In genomic region chr2:174749793-174750192, GRCh38 we compare ENCODE assay signal across 23 cellular contexts. TPM values are rescaled to one million over a fixed set of nuclear protein-coding genes. Genes with fewer than 3 reads are reported as not detected.
DNase-seq lines count a peak whose midpoint lies in the region; ATAC-seq, FAIRE-seq and TF ChIP-seq lines count a peak whose summit lies in the region.
"Had no signal": no experiment of that assay in that cellular context is flagged by ENCODE, and none has a peak within 500 bp of the region (broad histone marks: within the 10 kb centered on the region; RNA-seq: fewer than 3 reads in every experiment).

No MANE protein-coding gene starts in this region.

- TF ChIP-seq POLR2A in H54 (IDR thresholded peaks at IDR 0.05; ENCODE audit: low read depth, low read length): no peak

- no peaks in the 10 kb centered on the region for H3K27me3 ChIP-seq in CD4-positive, CD25-positive, alpha-beta regulatory T cell (ENCODE audit: control insufficient read depth, insufficient read depth, low read length)
- H3K27me3 ChIP-seq in CD8-positive, alpha-beta memory T cell (ENCODE audit: insufficient read depth, low read length, poor library complexity, severe bottlenecking): no peaks in the 10 kb centered on the region
- no peaks in the 10 kb centered on the region for H3K27me3 ChIP-seq in SU-DHL-6 (ENCODE audit: low read length)
- H3K27me3 ChIP-seq: gastroesophageal sphincter, sigmoid colon, upper lobe of left lung had no signal

- H3F3A ChIP-seq in SU-DHL-6 (ENCODE audit: insufficient read depth): peaks cover 38% of the 10 kb centered on the region

- peak overlapping the region in 1 of 4 donors; percentile 22 for H3K4me3 Mint-ChIP-seq in CD4-positive, CD25-positive, alpha-beta regulatory T cell
- peak overlapping the region in 1 of 7 donors; percentile 1 for H3K4me3 Mint-ChIP-seq in CD8-positive, alpha-beta memory T cell
- H3K4me3 Mint-ChIP-seq in immature natural killer cell: no peak overlapping the region
- H3K4me3 Mint-ChIP-seq: neural crest cell had no signal

- H3K9me3 Mint-ChIP-seq in CD4-positive, CD25-positive, alpha-beta regulatory T cell: peaks cover 0 to 3% (median 0%) of the 10 kb centered on the region in 7 donors
- H3K9me3 Mint-ChIP-seq in CD8-positive, alpha-beta memory T cell: no peaks in the 10 kb centered on the region
- H3K9me3 Mint-ChIP-seq in immature natural killer cell: no peaks in the 10 kb centered on the region
- H3K9me3 Mint-ChIP-seq: neural crest cell had no signal

- H3K4me3 ChIP-seq in CD4-positive, CD25-positive, alpha-beta regulatory T cell (ENCODE audit: low read depth, low read length): no peak overlapping the region
- no peak overlapping the region for H3K4me3 ChIP-seq in CD8-positive, alpha-beta memory T cell (ENCODE audit: low read length)
- no peak overlapping the region for H3K4me3 ChIP-seq in SU-DHL-6 (ENCODE audit: insufficient read depth, low read length, poor library complexity, severe bottlenecking)
- H3K4me3 ChIP-seq: coronary artery, gastroesophageal sphincter, left ventricle myocardium inferior, sigmoid colon, upper lobe of left lung had no signal

- H3K9me2 ChIP-seq in SU-DHL-6 (replicated peaks; ENCODE audit: insufficient read depth, low read length): no peaks in the 10 kb centered on the region
- H3K9me2 ChIP-seq: SK-N-SH had no signal

- peaks cover 25% of the 10 kb centered on the region for H3K4me1 ChIP-seq in CD4-positive, CD25-positive, alpha-beta regulatory T cell (ENCODE audit: control insufficient read depth, insufficient read depth, low read length, poor library complexity, severe bottlenecking)
- H3K4me1 ChIP-seq in CD8-positive, alpha-beta memory T cell (ENCODE audit: insufficient read depth, low read length): peaks cover 37% of the 10 kb centered on the region
- H3K4me1 ChIP-seq: sigmoid colon, upper lobe of left lung had no signal

- H3K27me3 Mint-ChIP-seq in CD4-positive, CD25-positive, alpha-beta regulatory T cell: peaks cover 35% of the 10 kb centered on the region
- no peaks in the 10 kb centered on the region for H3K27me3 Mint-ChIP-seq in CD8-positive, alpha-beta memory T cell
- peaks cover 2 to 3% (median 2%) of the 10 kb centered on the region in 3 donors for H3K27me3 Mint-ChIP-seq in immature natural killer cell (ENCODE audit: low read depth in 3 of 3)

- peak overlapping the region; percentile 17 to 87 (median 57) for H3K27ac Mint-ChIP-seq in CD4-positive, CD25-positive, alpha-beta regulatory T cell
- peak overlapping the region; percentile 87 to 93 (median 91) for H3K27ac Mint-ChIP-seq in CD8-positive, alpha-beta memory T cell
- H3K27ac Mint-ChIP-seq in immature natural killer cell: peak overlapping the region in 4 of 6 donors; percentile 43 to 81 (median 61)

- H3K9me3 ChIP-seq in CD4-positive, CD25-positive, alpha-beta regulatory T cell (ENCODE audit: control insufficient read depth in 2 of 2, low read length in 2 of 2): no peaks in the 10 kb centered on the region
- H3K9me3 ChIP-seq in CD8-positive, alpha-beta memory T cell (ENCODE audit: low read length): no peaks in the 10 kb centered on the region
- no peaks in the 10 kb centered on the region for H3K9me3 ChIP-seq in SU-DHL-6 (ENCODE audit: insufficient read depth, low read length)
- H3K9me3 ChIP-seq: gastroesophageal sphincter, left ventricle myocardium inferior, sigmoid colon, SK-N-SH, upper lobe of left lung had no signal

- H3K9ac ChIP-seq in SU-DHL-6 (ENCODE audit: low read length): no peak overlapping the region
- H3K9ac ChIP-seq: SK-N-SH had no signal

- H4K20me1 ChIP-seq in SU-DHL-6 (ENCODE audit: low read depth, low read length): no peaks in the 10 kb centered on the region

- no peak for ATAC-seq in CD4-positive, CD25-positive, alpha-beta regulatory T cell (ENCODE audit: low read depth in 2 of 2)
- ATAC-seq: gastroesophageal sphincter had no signal

- no peak for FAIRE-seq in H54 (lab: Jason Lieb, UNC)
- FAIRE-seq: islet of Langerhans had no signal

- CTCF ChIA-PET in CD8-positive, alpha-beta memory T cell (lab: Charles Lee): interaction anchor here (0.8 to 3.9 kb wide), 26 partner anchors 11 to 338 kb away, joined by 3 to 35 read pairs (median 6); no protein-coding TSS in a partner anchor

- H3K4me1 Mint-ChIP-seq in CD4-positive, CD25-positive, alpha-beta regulatory T cell: peaks cover 7 to 39% (median 21%) of the 10 kb centered on the region in 4 donors
- H3K4me1 Mint-ChIP-seq in CD8-positive, alpha-beta memory T cell: peaks cover 39 to 56% (median 50%) of the 10 kb centered on the region in 3 donors
- H3K4me1 Mint-ChIP-seq in immature natural killer cell: peaks cover 21 to 23% of the 10 kb centered on the region in 2 donors

- H3K27ac ChIP-seq in CD4-positive, CD25-positive, alpha-beta regulatory T cell (ENCODE audit: insufficient read depth, low read length, poor library complexity, severe bottlenecking): no peak overlapping the region
- no peak overlapping the region for H3K27ac ChIP-seq in CD8-positive, alpha-beta memory T cell (ENCODE audit: low read depth, low read length)
- peak overlapping the region; percentile 86 for H3K27ac ChIP-seq in SU-DHL-6 (ENCODE audit: low read depth, low read length)
- H3K27ac ChIP-seq: coronary artery, gastroesophageal sphincter, left ventricle myocardium inferior, sigmoid colon, upper lobe of left lung, WERI-Rb-1 had no signal

- TF ChIP-seq CTCF in SU-DHL-6 (IDR thresholded peaks at IDR 0.05; ENCODE audit: insufficient read depth, low read length, poor library complexity, severe bottlenecking): no peak

- no peaks in the 10 kb centered on the region for H3K79me2 ChIP-seq in SU-DHL-6 (ENCODE audit: insufficient read depth, low read length)

- H3K36me3 ChIP-seq in CD4-positive, CD25-positive, alpha-beta regulatory T cell (ENCODE audit: control insufficient read depth, insufficient read depth, low read length): no peaks in the 10 kb centered on the region
- H3K36me3 ChIP-seq in CD8-positive, alpha-beta memory T cell (ENCODE audit: insufficient read depth, low read length): no peaks in the 10 kb centered on the region
- no peaks in the 10 kb centered on the region for H3K36me3 ChIP-seq in SU-DHL-6 (ENCODE audit: low read length)
- H3K36me3 ChIP-seq: gastroesophageal sphincter, left ventricle myocardium inferior, sigmoid colon, upper lobe of left lung had no signal

- no peak for DNase-seq in CD4-positive, CD25-positive, alpha-beta regulatory T cell
- no peak for DNase-seq in CD8-positive, alpha-beta memory T cell
- DNase-seq in immature natural killer cell (no peak), H54 (ENCODE audit: insufficient read length, low spot score) (no peak), NCI-H526 (lab: John Stamatoyannopoulos, UW) (no peak), activated gamma-delta T cell treated with Interleukin-2 at 50 U/mL for 16 hours (no peak)
- no peak for DNase-seq in effector CD8-positive, alpha-beta T cell (lab: John Stamatoyannopoulos, UW)
- DNase-seq: activated CD8-positive, alpha-beta memory T cell treated with anti-CD3 and anti-CD28 coated beads for 24 hours; activated naive CD4-positive, alpha-beta T cell treated with anti-CD3 and anti-CD28 coated beads, Interleukin-2, amount 50 U/mL, for 16 hours; anterior cingulate cortex; DMS 273 treated with DMSO at 0.1 percent for 48 hours; left ventricle myocardium inferior; NCI-H524; posterior cingulate gyrus; sigmoid colon; SK-N-SH; upper lobe of left lung; WERI-Rb-1 had no signal

- POLR2A ChIA-PET in CD8-positive, alpha-beta memory T cell (lab: Charles Lee): no interaction called here

- H3K4me2 ChIP-seq in SU-DHL-6 (ENCODE audit: low read depth, low read length, poor library complexity, severe bottlenecking): peak overlapping the region; percentile 2
- H3K4me2 ChIP-seq: SK-N-SH had no signal

- H3K36me3 Mint-ChIP-seq in CD4-positive, CD25-positive, alpha-beta regulatory T cell: no peaks in the 10 kb centered on the region
- H3K36me3 Mint-ChIP-seq in CD8-positive, alpha-beta memory T cell: no peaks in the 10 kb centered on the region
- no peaks in the 10 kb centered on the region for H3K36me3 Mint-ChIP-seq in immature natural killer cell

- peak overlapping the region; percentile 63 for H2AFZ ChIP-seq in SU-DHL-6 (ENCODE audit: low read depth, low read length, severe bottlenecking)

RNA-seq across cellular contexts. Expression of gene CHRNA1, which starts 14.5 kb away (rescaled TPM):
- total RNA-seq in CD4-positive, CD25-positive, alpha-beta regulatory T cell: 0.25 TPM
- polyA plus RNA-seq in CD4-positive, CD25-positive, alpha-beta regulatory T cell: under 1 TPM in 3 of 4 donors, not detected in 1; 0.41 to 0.68 (median 0.54) TPM
- total RNA-seq in CD8-positive, alpha-beta memory T cell: not detected
- polyA plus RNA-seq in CD8-positive, alpha-beta memory T cell: 0.43 TPM
- polyA plus RNA-seq in immature natural killer cell: not detected
- total RNA-seq: gastroesophageal sphincter, neural crest cell, sigmoid colon had no signal
